In the genomic region with DNA sequence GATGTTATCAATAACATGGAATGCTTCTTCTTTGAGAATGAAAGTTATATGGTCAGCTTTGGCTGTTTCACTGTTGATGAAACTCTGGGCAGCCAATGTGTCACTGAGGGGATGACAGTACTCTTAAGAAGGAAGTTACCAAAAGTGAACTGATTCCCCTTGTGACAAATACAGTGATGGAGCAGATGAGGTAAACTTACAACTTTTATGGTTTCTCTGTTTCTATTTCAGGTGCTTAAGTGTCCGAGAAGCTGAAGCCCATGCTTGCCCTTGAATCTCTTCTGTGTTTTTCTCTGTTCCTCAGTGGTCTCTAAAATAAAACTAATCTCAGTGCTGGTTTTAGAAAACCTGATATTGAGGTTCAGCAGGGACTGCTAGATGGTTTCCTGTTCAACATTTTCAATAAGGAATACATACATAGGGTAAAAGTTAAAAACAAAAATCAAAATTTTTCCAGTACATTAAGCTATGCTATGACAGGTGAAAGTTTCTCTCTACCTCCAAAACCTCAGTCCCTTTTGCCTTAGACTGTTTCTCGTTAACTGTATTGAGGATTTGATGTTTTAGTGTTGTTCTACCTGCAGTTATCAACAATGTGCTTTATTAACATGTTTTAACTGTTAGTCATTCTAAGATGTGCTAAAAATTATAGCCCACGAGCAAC, we compare ENCODE assay signal across 15 cellular contexts.
DNase-seq lines count a peak whose midpoint lies in the region; ATAC-seq, FAIRE-seq and TF ChIP-seq lines count a peak whose summit lies in the region.
"Had no signal": no experiment of that assay in that cellular context is flagged by ENCODE, and none has a peak within 500 bp of the region (broad histone marks: within the 10 kb centered on the region; RNA-seq: fewer than 3 reads in every experiment).

No MANE protein-coding gene starts in this region.

- H3K4me2 ChIP-seq in OCI-LY3 (ENCODE audit: low read length) = peak overlapping the region; percentile 84

- TF ChIP-seq CTCF in OCI-LY3 (IDR thresholded peaks at IDR 0.05; ENCODE audit: low read depth, low read length) = no peak

- WGBS in small intestine, 3 donors = 63 to 71% (median 65%) methylated on average over 3 of the region's 3 CpGs

- ATAC-seq in GM18873 (IDR thresholded peaks at IDR 0.05; ENCODE audit: low FRiP score, unreplicated experiment) = peak; percentile 94
- ATAC-seq in GM21526 (IDR thresholded peaks at IDR 0.05; ENCODE audit: low FRiP score, unreplicated experiment) = peak; percentile 99
- peak; percentile 98 for ATAC-seq in HG03060 (IDR thresholded peaks at IDR 0.05; ENCODE audit: low read depth, unreplicated experiment)
- ATAC-seq: Panc1 had no signal

- H3K4me1 ChIP-seq in OCI-LY3 (ENCODE audit: low read length) (peaks cover 66% of the 10 kb centered on the region), small intestine (ENCODE audit: control insufficient read depth in 2 of 2, insufficient read depth in 1 of 2, low read depth in 1 of 2, low read length in 1 of 2) (no peaks in the 10 kb centered on the region)
- H3K4me1 ChIP-seq: breast epithelium, suprapubic skin had no signal

- no peak overlapping the region for H2AFZ ChIP-seq in OCI-LY3 (ENCODE audit: low read depth, low read length)

- no peaks in the 10 kb centered on the region for H3K79me2 ChIP-seq in OCI-LY3 (ENCODE audit: low read length)

- H3K36me3 ChIP-seq in OCI-LY3 (replicated peaks; ENCODE audit: low read depth, low read length) (peaks cover 47% of the 10 kb centered on the region), small intestine (ENCODE audit: control insufficient read depth in 2 of 2, insufficient read depth in 2 of 2, low read length in 2 of 2) (no peaks in the 10 kb centered on the region)
- H3K36me3 ChIP-seq: breast epithelium, suprapubic skin had no signal

- no peaks in the 10 kb centered on the region for H4K20me1 ChIP-seq in OCI-LY3 (ENCODE audit: insufficient read depth, low read length)

- no peaks in the 10 kb centered on the region for H3K27me3 ChIP-seq in OCI-LY3 (ENCODE audit: low read depth, low read length)
- no peaks in the 10 kb centered on the region for H3K27me3 ChIP-seq in small intestine (ENCODE audit: control insufficient read depth in 2 of 2, insufficient read depth in 2 of 2, low read length in 2 of 2)
- H3K27me3 ChIP-seq: breast epithelium, suprapubic skin had no signal

- H3K4me3 ChIP-seq in OCI-LY3 (ENCODE audit: low read length) (peak overlapping the region; percentile 51), small intestine (ENCODE audit: low read depth in 1 of 2, low read length in 2 of 2) (no peak overlapping the region)
- H3K4me3 ChIP-seq: breast epithelium, suprapubic skin had no signal

- DNase-seq in middle frontal gyrus (ENCODE audit: extremely low spot score, low spot score) (no peak), NCI-H1092 treated with DMSO at 0.1 percent for 48 hours (lab: John Stamatoyannopoulos, UW) (no peak), small intestine (no peak), SKM-1 (lab: John Stamatoyannopoulos, UW; ENCODE audit: unreplicated experiment) (no peak)
- DNase-seq: activated T-cell treated with anti-CD3 and anti-CD28 coated beads, Interleukin-2, amount 50 U/mL, for 48 hours; mesenchymal stem cell; NCI-H1105 treated with DMSO at 0.1 percent for 48 hours had no signal

- FAIRE-seq in small intestine (lab: Jason Lieb, UNC) = no peak
- FAIRE-seq: HTR-8/SVneo had no signal

- H3K9me3 ChIP-seq in OCI-LY3 (ENCODE audit: insufficient read depth, low read length) = peaks cover 12% of the 10 kb centered on the region; the same call in 1 of the 2 replicates
- H3K9me3 ChIP-seq in small intestine (ENCODE audit: control insufficient read depth, low read depth) = no peaks in the 10 kb centered on the region
- H3K9me3 ChIP-seq: breast epithelium, suprapubic skin had no signal

- H3K9ac ChIP-seq in OCI-LY3 (ENCODE audit: low read length) = peak overlapping the region; percentile 82

- peak overlapping the region; percentile 100 for H3K27ac ChIP-seq in OCI-LY3 (ENCODE audit: low read length)
- H3K27ac ChIP-seq in small intestine (ENCODE audit: low read depth in 1 of 2, low read length in 1 of 2) = no peak overlapping the region
- H3K27ac ChIP-seq: breast epithelium, suprapubic skin had no signal
